In genomic region chr1:155964193-155964592, GRCh38 we compare ENCODE assay signal across 26 cellular contexts. TPM values are rescaled to one million over a fixed set of nuclear protein-coding genes. Genes with fewer than 3 reads are reported as not detected.
A peak's percentile ranks its signal among the peaks of the same experiment; 100 is the strongest.
DNase-seq lines count a peak whose midpoint lies in the region; ATAC-seq and TF ChIP-seq lines count a peak whose summit lies in the region.
"Had no signal": no experiment of that assay in that cellular context is flagged by ENCODE, and none has a peak within 500 bp of the region (broad histone marks: within the 10 kb centered on the region; RNA-seq: fewer than 3 reads in every experiment).

No MANE protein-coding gene starts in this region.

- H3K27me3 ChIP-seq in BLaER1, result no peaks in the 10 kb centered on the region
- no peaks in the 10 kb centered on the region for H3K27me3 ChIP-seq in CD4-positive, alpha-beta T cell (ENCODE audit: control insufficient read depth, insufficient read depth, low read length)
- no peaks in the 10 kb centered on the region for H3K27me3 ChIP-seq in mesendoderm (ENCODE audit: insufficient read depth, low read length, poor library complexity)
- H3K27me3 ChIP-seq in H9 (ENCODE audit: insufficient read depth, low read length), result no peaks in the 10 kb centered on the region

- peaks cover 4% of the 10 kb centered on the region for H3K79me2 ChIP-seq in mesendoderm (ENCODE audit: control insufficient read depth, insufficient read depth, low read length)
- H3K79me2 ChIP-seq in H9 (ENCODE audit: insufficient read depth, low read length), result no peaks in the 10 kb centered on the region

- H3K36me3 ChIP-seq in BLaER1 (peaks cover 99% of the 10 kb centered on the region), mesendoderm (ENCODE audit: control insufficient read depth, insufficient read depth, low read length) (peaks cover 27% of the 10 kb centered on the region)

- CTCF ChIA-PET in CD4-positive, alpha-beta T cell (lab: Charles Lee), result no interaction called here

- peaks cover 99% of the 10 kb centered on the region for H4K20me1 ChIP-seq in BLaER1
- no peaks in the 10 kb centered on the region for H4K20me1 ChIP-seq in H9 (ENCODE audit: control insufficient read depth, insufficient read depth, insufficient read length)

- no peak overlapping the region for H2BK120ac ChIP-seq in mesendoderm (ENCODE audit: low read depth, low read length)
- H2BK120ac ChIP-seq in H9 (ENCODE audit: low read depth, low read length, poor library complexity, severe bottlenecking), result no peak overlapping the region

- H3K27me3 Mint-ChIP-seq in CD4-positive, alpha-beta T cell, result no peaks in the 10 kb centered on the region
- H3K27me3 Mint-ChIP-seq in activated naive CD8-positive, alpha-beta T cell treated with anti-CD3 and anti-CD28 coated beads, Interleukin-2, amount 50 U/mL, for 24 hours, result no peaks in the 10 kb centered on the region
- no peaks in the 10 kb centered on the region for H3K27me3 Mint-ChIP-seq in H9 (ENCODE audit: low read depth)
- H3K27me3 Mint-ChIP-seq: stimulated activated naive CD8-positive, alpha-beta T cell treated with anti-CD3 and anti-CD28 coated beads, Interleukin-15, Interleukin-2, amounts not matched to agents 100 ng/mL and 50 ng/mL, for 24 hours had no signal

- peaks cover 25% of the 10 kb centered on the region for H3K4me1 Mint-ChIP-seq in CD4-positive, alpha-beta T cell (ENCODE audit: low read depth)
- peaks cover 48% of the 10 kb centered on the region for H3K4me1 Mint-ChIP-seq in activated naive CD8-positive, alpha-beta T cell treated with anti-CD3 and anti-CD28 coated beads, Interleukin-2, amount 50 U/mL, for 24 hours
- H3K4me1 Mint-ChIP-seq in H9, result peaks cover 18 to 30% of the 10 kb centered on the region in 2 experiments

- H3K9me3 Mint-ChIP-seq in CD4-positive, alpha-beta T cell, result no peaks in the 10 kb centered on the region
- H3K9me3 Mint-ChIP-seq in activated naive CD8-positive, alpha-beta T cell treated with anti-CD3 and anti-CD28 coated beads, Interleukin-2, amount 50 U/mL, for 24 hours, result no peaks in the 10 kb centered on the region
- H3K9me3 Mint-ChIP-seq in H9, result no peaks in the 10 kb centered on the region
- H3K9me3 Mint-ChIP-seq: stimulated activated naive CD8-positive, alpha-beta T cell treated with anti-CD3 and anti-CD28 coated beads, Interleukin-15, Interleukin-2, amounts not matched to agents 100 ng/mL and 50 ng/mL, for 24 hours had no signal

- intact Hi-C loops in CD4-positive, alpha-beta T cell (cut with DNase I, micrococcal nuclease), result no loop called here

- no peak overlapping the region for H2BK20ac ChIP-seq in H9 (ENCODE audit: low read depth, low read length, poor library complexity, severe bottlenecking)

- H3K79me1 ChIP-seq in mesendoderm (ENCODE audit: low read length), result peaks cover 12% of the 10 kb centered on the region
- H3K79me1 ChIP-seq in H9 (ENCODE audit: insufficient read depth, low read depth, low read length, poor library complexity, severe bottlenecking), result no peaks in the 10 kb centered on the region

- no peak overlapping the region for H3T11ph ChIP-seq in H9 (ENCODE audit: low read length)

- no peak for ATAC-seq in CD4-positive, alpha-beta T cell (ENCODE audit: poor library complexity)
- ATAC-seq in activated naive CD8-positive, alpha-beta T cell treated with anti-CD3 and anti-CD28 coated beads, Interleukin-2, amount 50 U/mL, for 24 hours, result no peak
- no peak for ATAC-seq in HG03097 (IDR thresholded peaks at IDR 0.05; ENCODE audit: low FRiP score, unreplicated experiment)
- ATAC-seq: esophagus mucosa, left colon had no signal

- no peak overlapping the region for H2BK12ac ChIP-seq in H9 (ENCODE audit: insufficient read length, low read depth, low read length)

- peak overlapping the region; percentile 100; the same call in 1 of the 2 replicates for H3K4me2 ChIP-seq in BLaER1
- no peak overlapping the region for H3K4me2 ChIP-seq in mesendoderm (ENCODE audit: low read length)
- no peak overlapping the region for H3K4me2 ChIP-seq in H9 (ENCODE audit: insufficient read depth, insufficient read length, low read length)
- H3K4me2 ChIP-seq: smooth muscle cell had no signal

- H4K91ac ChIP-seq in H9 (ENCODE audit: insufficient read length, low read depth, low read length), result no peak overlapping the region

- H2BK5ac ChIP-seq in mesendoderm (ENCODE audit: low read length) (no peak overlapping the region), H9 (ENCODE audit: insufficient read length, low read length) (no peak overlapping the region)

- no peaks in the 10 kb centered on the region for H3K9me3 ChIP-seq in BLaER1
- H3K9me3 ChIP-seq in CD4-positive, alpha-beta T cell (ENCODE audit: control insufficient read depth, low read length), result no peaks in the 10 kb centered on the region
- H3K9me3 ChIP-seq in H9 (ENCODE audit: control insufficient read depth, low read depth, low read length), result no peaks in the 10 kb centered on the region

- H3K14ac ChIP-seq in H9 (ENCODE audit: insufficient read depth, low read length), result no peak overlapping the region

- no peak overlapping the region for H2AFZ ChIP-seq in H9 (ENCODE audit: low read length)

- no peak overlapping the region for H4K8ac ChIP-seq in mesendoderm (ENCODE audit: low read depth, low read length)
- no peak overlapping the region for H4K8ac ChIP-seq in H9 (replicated peaks; ENCODE audit: insufficient read length, low read depth, low read length)

- DNase-seq in CD4-positive, alpha-beta T cell, result no peak
- DNase-seq in activated naive CD8-positive, alpha-beta T cell treated with anti-CD3 and anti-CD28 coated beads, Interleukin-2, amount 50 U/mL, for 24 hours, result no peak
- DNase-seq in mesendoderm, result peak; percentile 56
- DNase-seq in H9, result no peak
- no peak for DNase-seq in SHP77 treated with DMSO at 0.1 percent for 48 hours (lab: John Stamatoyannopoulos, UW)
- DNase-seq in activated gamma-delta T cell treated with Interleukin-2 at 50 U/mL for 16 hours, result no peak
- DNase-seq: activated CD8-positive, alpha-beta memory T cell treated with anti-CD3 and anti-CD28 coated beads for 24 hours; HCEC 1CT; left colon; NCI-H1105; NCI-H2029 treated with DMSO at 0.1 percent for 48 hours; NCI-H345; nucleus accumbens; stimulated activated CD4-positive, alpha-beta T cell treated with anti-CD3 and anti-CD28 coated beads, Interleukin-2, amount 100 ng/mL, for 48 hours; trophoblast cell had no signal

- POLR2A ChIA-PET in CD4-positive, alpha-beta T cell (lab: Charles Lee), result interaction anchor here (1.7 to 2.2 kb wide), 2 partner anchors 14 to 26 kb away, joined by 4 to 20 read pairs; partner anchors contain the start of gene ARHGEF2

- no peak overlapping the region for H3K9ac ChIP-seq in BLaER1
- no peak overlapping the region for H3K9ac ChIP-seq in mesendoderm (ENCODE audit: low read length)
- no peak overlapping the region for H3K9ac ChIP-seq in H9 (ENCODE audit: extremely low read depth, insufficient read length, low read length)

- WGBS in mesendoderm (ENCODE audit: extremely low coverage, insufficient coverage, low lambda C conversion rate), result no CpG with 5 or more reads among the region's 7 CpGs
- no CpG with 5 or more reads among the region's 7 CpGs for WGBS in H9 (ENCODE audit: extremely low coverage, insufficient read length, low lambda C conversion rate)

- H3K4ac ChIP-seq in mesendoderm (ENCODE audit: low read depth, low read length) (no peak overlapping the region), H9 (ENCODE audit: low read depth, low read length) (no peak overlapping the region)

- H3K18ac ChIP-seq in mesendoderm (ENCODE audit: low read length), result no peak overlapping the region
- no peak overlapping the region for H3K18ac ChIP-seq in H9 (ENCODE audit: insufficient read length, low read depth, low read length)

- H3K27ac ChIP-seq in BLaER1 (no peak overlapping the region), mesendoderm (ENCODE audit: low read depth, low read length) (no peak overlapping the region), H9 (ENCODE audit: insufficient read length, low read depth, low read length) (no peak overlapping the region)
- H3K27ac ChIP-seq in CD4-positive, alpha-beta T cell (ENCODE audit: low read depth, low read length), result no peak overlapping the region
- H3K27ac ChIP-seq: VCaP had no signal

- no peak overlapping the region for H2BK15ac ChIP-seq in mesendoderm (replicated peaks; ENCODE audit: low read depth)
- H2BK15ac ChIP-seq in H9 (ENCODE audit: low read depth, low read length), result no peak overlapping the region

- H3K4me3 Mint-ChIP-seq in CD4-positive, alpha-beta T cell, result no peak overlapping the region
- H3K4me3 Mint-ChIP-seq in activated naive CD8-positive, alpha-beta T cell treated with anti-CD3 and anti-CD28 coated beads, Interleukin-2, amount 50 U/mL, for 24 hours, result no peak overlapping the region
- no peak overlapping the region for H3K4me3 Mint-ChIP-seq in H9
- H3K4me3 Mint-ChIP-seq: stimulated activated naive CD8-positive, alpha-beta T cell treated with anti-CD3 and anti-CD28 coated beads, Interleukin-15, Interleukin-2, amounts not matched to agents 100 ng/mL and 50 ng/mL, for 24 hours had no signal

- H3K27ac Mint-ChIP-seq in CD4-positive, alpha-beta T cell, result peak overlapping the region; percentile 86
- peak overlapping the region; percentile 67 for H3K27ac Mint-ChIP-seq in activated naive CD8-positive, alpha-beta T cell treated with anti-CD3 and anti-CD28 coated beads, Interleukin-2, amount 50 U/mL, for 24 hours
- H3K27ac Mint-ChIP-seq in H9, result no peak overlapping the region
- H3K27ac Mint-ChIP-seq: stimulated activated naive CD8-positive, alpha-beta T cell treated with anti-CD3 and anti-CD28 coated beads, Interleukin-15, Interleukin-2, amounts not matched to agents 100 ng/mL and 50 ng/mL, for 24 hours had no signal

- peaks cover 99% of the 10 kb centered on the region for H3K4me1 ChIP-seq in BLaER1
- H3K4me1 ChIP-seq in mesendoderm (ENCODE audit: control insufficient read depth, low read depth, low read length), result no peaks in the 10 kb centered on the region
- peaks cover 11% of the 10 kb centered on the region for H3K4me1 ChIP-seq in H9 (ENCODE audit: insufficient read depth, low read length)

- peaks cover 91% of the 10 kb centered on the region for H3K36me3 Mint-ChIP-seq in CD4-positive, alpha-beta T cell (ENCODE audit: low read depth)
- peaks cover 75% of the 10 kb centered on the region for H3K36me3 Mint-ChIP-seq in activated naive CD8-positive, alpha-beta T cell treated with anti-CD3 and anti-CD28 coated beads, Interleukin-2, amount 50 U/mL, for 24 hours (ENCODE audit: low read depth)
- peaks cover 52 to 89% (median 88%) of the 10 kb centered on the region in 3 experiments for H3K36me3 Mint-ChIP-seq in H9 (ENCODE audit: insufficient read depth in 1 of 3, low read depth in 3 of 3)

- H4K5ac ChIP-seq in mesendoderm (ENCODE audit: low read length), result no peak overlapping the region
- no peak overlapping the region for H4K5ac ChIP-seq in H9 (ENCODE audit: insufficient read length, low read depth, low read length)

- H3K4me3 ChIP-seq in BLaER1 (no peak overlapping the region), mesendoderm (ENCODE audit: low read length) (no peak overlapping the region)
- H3K4me3 ChIP-seq: smooth muscle cell had no signal

- no peak overlapping the region for H3K23ac ChIP-seq in mesendoderm (ENCODE audit: low read length)
- H3K23ac ChIP-seq in H9 (ENCODE audit: insufficient read length, low read depth, low read length), result no peak overlapping the region

- no peak overlapping the region for H3K56ac ChIP-seq in mesendoderm (ENCODE audit: low read length)
- no peak overlapping the region for H3K56ac ChIP-seq in H9 (ENCODE audit: insufficient read length, low read depth, low read length)

- no peaks in the 10 kb centered on the region for H3K23me2 ChIP-seq in H9 (ENCODE audit: insufficient read length, low read depth, low read length, poor library complexity, severe bottlenecking)

- TF ChIP-seq CTCF in CD4-positive, alpha-beta T cell (IDR thresholded peaks at IDR 0.05), result no peak
- TF ChIP-seq CTCF in H9 (conservative IDR thresholded peaks at IDR 0.05), result no peak

- H2AK5ac ChIP-seq in mesendoderm (ENCODE audit: low read length) (no peak overlapping the region), H9 (ENCODE audit: insufficient read length, low read length) (no peak overlapping the region)

RNA-seq across cellular contexts. Expression of gene ARHGEF2, which starts 14.2 kb away (rescaled TPM):
- 10 to 100 TPM; 54.8 to 62.4 TPM for total RNA-seq in CD4-positive, alpha-beta T cell
- 28.6 TPM for polyA plus RNA-seq in mesendoderm (2013, experiment 1 of 2)
- 27.5 TPM for polyA plus RNA-seq in mesendoderm (2013, experiment 2 of 2)
- 103 and 111 TPM in 2 replicates for total RNA-seq in H9 (2021)

RNA-seq across cellular contexts. Expression of gene RXFP4, which starts 22.8 kb away (rescaled TPM):
- total RNA-seq in CD4-positive, alpha-beta T cell, result not detected
- polyA plus RNA-seq in mesendoderm (2013, experiment 1 of 2), result not detected
- not detected for polyA plus RNA-seq in mesendoderm (2013, experiment 2 of 2)
- not detected in 2 replicates for total RNA-seq in H9 (2021)
- total RNA-seq: cardiac septum; Daoy; esophagus mucosa; mononuclear cell; renal cortical epithelial cell; smooth muscle cell; T-helper 1 cell treated with Interleukin-12 subunit alpha and Interleukin-12 subunit beta and Interleukin-4 antibody, amounts not matched to agents 30 ng/mL and 1 ng/mL, for 36 hours had no signal

RNA-seq across cellular contexts. Expression of gene KHDC4, which starts 30.0 kb away (rescaled TPM):
- total RNA-seq in CD4-positive, alpha-beta T cell, result 10 to 100 TPM; 56.6 to 60.8 TPM
- 21.5 TPM for polyA plus RNA-seq in mesendoderm (2013, experiment 1 of 2)
- 21.5 TPM for polyA plus RNA-seq in mesendoderm (2013, experiment 2 of 2)
- 57.6 and 57.7 TPM in 2 replicates for total RNA-seq in H9 (2021)

RNA-seq across cellular contexts. Expression of gene RIT1, which starts 53.0 kb away (rescaled TPM):
- 10 to 100 TPM; 66.2 to 67.0 TPM for total RNA-seq in CD4-positive, alpha-beta T cell
- 10.1 TPM for polyA plus RNA-seq in mesendoderm (2013, experiment 1 of 2)
- 9.6 TPM for polyA plus RNA-seq in mesendoderm (2013, experiment 2 of 2)
- total RNA-seq in H9 (2021), result 26.4 and 27.4 TPM in 2 replicates

RNA-seq across cellular contexts. Expression of gene SSR2, which starts 56.6 kb away (rescaled TPM):
- total RNA-seq in CD4-positive, alpha-beta T cell, result 100 to 1,000 TPM; 223 to 225 TPM
- polyA plus RNA-seq in mesendoderm (2013, experiment 1 of 2), result 289 TPM
- polyA plus RNA-seq in mesendoderm (2013, experiment 2 of 2), result 291 TPM
- total RNA-seq in H9 (2021), result 170 and 172 TPM in 2 replicates

Comparison
In these comparisons a context has a peak if more than half of its experiments do, and no peak if none do; other contexts are left out.
1. H3K27ac Mint-ChIP-seq: peak in CD4-positive, alpha-beta T cell (single experiment) and activated naive CD8-positive, alpha-beta T cell treated with anti-CD3 and anti-CD28 coated beads, Interleukin-2, amount 50 U/mL, for 24 hours (single experiment); none in H9 (0 of 3).